Comparison of ENCODE assay signal across 8 cellular contexts in the genomic region with DNA sequence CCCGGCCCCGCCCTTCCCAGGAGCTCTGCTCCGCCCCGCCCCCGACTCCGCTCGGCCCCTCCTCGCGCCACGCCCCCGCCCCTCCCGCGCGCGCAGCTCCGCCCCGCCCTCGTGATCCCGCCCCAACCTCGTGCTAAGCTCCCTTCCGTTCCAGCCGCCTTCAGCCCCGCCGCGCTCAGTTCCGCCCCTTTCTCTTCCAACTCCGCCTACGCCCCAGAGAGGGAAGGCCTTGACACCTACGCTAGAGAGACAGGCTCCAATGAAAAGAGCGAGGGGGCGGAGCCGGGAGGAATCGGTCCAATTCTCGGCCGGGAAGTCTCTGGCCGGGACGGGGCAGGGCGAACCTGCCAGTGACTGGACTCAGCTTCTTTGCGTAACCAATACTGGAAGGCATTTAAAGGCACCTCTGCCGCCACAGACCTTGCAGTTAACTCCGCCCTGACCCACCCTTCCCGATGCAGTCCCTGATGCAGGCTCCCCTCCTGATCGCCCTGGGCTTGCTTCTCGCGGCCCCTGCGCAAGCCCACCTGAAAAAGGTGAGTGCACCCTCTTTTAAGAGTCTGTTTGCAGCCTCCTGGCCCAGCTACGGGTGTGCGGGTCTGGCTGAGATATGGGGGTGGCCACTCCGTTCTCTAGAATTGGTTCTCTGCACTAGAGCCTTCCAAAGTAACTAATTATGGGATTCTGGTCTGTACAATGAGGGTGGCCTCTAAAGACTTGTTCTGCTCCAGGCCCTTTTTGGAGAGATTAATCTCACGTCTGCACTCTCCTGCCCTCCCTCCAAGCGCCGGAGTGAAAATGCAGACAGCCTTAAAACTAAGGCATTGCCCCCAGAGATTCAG. TPM values are rescaled to one million over a fixed set of nuclear protein-coding genes. Genes with fewer than 3 reads are reported as not detected.
A peak's percentile ranks its signal among the peaks of the same experiment; 100 is the strongest.
DNase-seq lines count a peak whose midpoint lies in the region; ATAC-seq, FAIRE-seq and TF ChIP-seq lines count a peak whose summit lies in the region.

Gene GM2A, plus strand, starts transcription at position 424 of the 842 bp plus-strand sequence. Its CDS starts 32 bp downstream, at position 456.

- H2BK12ac ChIP-seq in H1 (ENCODE audit: low read depth, low read length) = peak within 1 kb of the TSS; percentile 46; the same call in 1 of the 2 replicates

- peaks cover 6% of the 10 kb centered on the region; the same call in 1 of the 2 replicates for H3K23me2 ChIP-seq in H1 (ENCODE audit: low read depth, low read length)

- peak within 1 kb of the TSS; percentile 92 for H3K4me3 Mint-ChIP-seq in activated CD8-positive, alpha-beta memory T cell treated with anti-CD3 and anti-CD28 coated beads, Interleukin-2, amount 10 ng/mL, durations not matched to agents 7 days and 5 days
- H3K4me3 Mint-ChIP-seq in memory B cell = peak within 1 kb of the TSS; percentile 99

- H3K27ac ChIP-seq in H1 (ENCODE audit: low read depth, low read length) = peak within 1 kb of the TSS; percentile 51; the same call in 1 of the 2 replicates

- H3K14ac ChIP-seq in H1 (ENCODE audit: insufficient read length) = peak within 1 kb of the TSS; percentile 5

- H3K23ac ChIP-seq in H1 (ENCODE audit: insufficient read length) = no peak within 1 kb of the TSS

- H2BK15ac ChIP-seq in H1 (ENCODE audit: low read length) = no peak within 1 kb of the TSS

- no peak within 1 kb of the TSS for H2BK120ac ChIP-seq in H1 (replicated peaks; ENCODE audit: low read depth, low read length)

- DNase-seq in COR-L47 (lab: John Stamatoyannopoulos, UW) (peak; percentile 97), HUDEP-2 (lab: John Stamatoyannopoulos, UW; ENCODE audit: unreplicated experiment in 76 of 76) (peak; percentile 50 to 100 (median 99)), NT2/D1 (ENCODE audit: low read depth, low spot score) (peak; percentile 97), H1 (ENCODE audit: low read depth in 1 of 2, low spot score in 2 of 2) (peak; percentile 97 to 98), memory B cell (ENCODE audit: low spot score in 2 of 2) (peak; percentile 89 to 97)
- peak; percentile 100 for DNase-seq in activated CD8-positive, alpha-beta memory T cell treated with anti-CD3 and anti-CD28 coated beads, Interleukin-2, amount 10 ng/mL, durations not matched to agents 7 days and 5 days
- DNase-seq in stimulated activated CD8-positive, alpha-beta memory T cell treated with anti-CD3 and anti-CD28 coated beads, Interleukin-12 subunit alpha, Interleukin-12 subunit beta, amount 100 ng/mL, for 24 hours (ENCODE audit: extremely low read depth) = peak; percentile 99

- ATAC-seq in GM21381 (IDR thresholded peaks at IDR 0.05; ENCODE audit: unreplicated experiment) (peak; percentile 85), memory B cell (ENCODE audit: low read depth) (peak; percentile 81)
- ATAC-seq in activated CD8-positive, alpha-beta memory T cell treated with anti-CD3 and anti-CD28 coated beads, Interleukin-2, amount 10 ng/mL, durations not matched to agents 7 days and 5 days = peak; percentile 95

- H3K9me3 Mint-ChIP-seq in activated CD8-positive, alpha-beta memory T cell treated with anti-CD3 and anti-CD28 coated beads, Interleukin-2, amount 10 ng/mL, durations not matched to agents 7 days and 5 days (ENCODE audit: low read depth) = no peaks in the 10 kb centered on the region
- H3K9me3 Mint-ChIP-seq in memory B cell = no peaks in the 10 kb centered on the region

- peak in 1 of 2 experiments; percentile 92; a peak in 2 of 3 replicates for TF ChIP-seq POLR2A in H1 (IDR thresholded peaks at IDR 0.05; ENCODE audit: control extremely low read depth in 1 of 2, low read depth in 2 of 2, low read length in 2 of 2)

- no peaks in the 10 kb centered on the region for H3K27me3 Mint-ChIP-seq in activated CD8-positive, alpha-beta memory T cell treated with anti-CD3 and anti-CD28 coated beads, Interleukin-2, amount 10 ng/mL, durations not matched to agents 7 days and 5 days
- no peaks in the 10 kb centered on the region for H3K27me3 Mint-ChIP-seq in memory B cell

- H3K27me3 ChIP-seq in NT2/D1 (ENCODE audit: insufficient read depth, insufficient read length) (no peaks in the 10 kb centered on the region), H1 (replicated peaks in 1 of 4; ENCODE audit: control insufficient read depth in 3 of 4, extremely low read depth in 1 of 4, insufficient read depth in 3 of 4, low read length in 3 of 4) (no peaks in the 10 kb centered on the region)

- peaks cover 0 to 8% of the 10 kb centered on the region in 2 experiments; a peak in 2 of 4 replicates for H3K79me2 ChIP-seq in H1 (ENCODE audit: control insufficient read depth in 1 of 2, insufficient read depth in 2 of 2, low read length in 2 of 2)

- no peak within 1 kb of the TSS for H2BK20ac ChIP-seq in H1 (ENCODE audit: low read length)

- no peak within 1 kb of the TSS for H2BK5ac ChIP-seq in H1 (ENCODE audit: low read depth, low read length)

- H3K18ac ChIP-seq in H1 (ENCODE audit: extremely low read depth, low read length) = peak within 1 kb of the TSS; percentile 36; the same call in 1 of the 2 replicates

- TF ChIP-seq EP300 in H1 (IDR thresholded peaks at IDR 0.05; ENCODE audit: borderline replicate concordance in 1 of 2, low read depth in 2 of 2, low read length in 2 of 2) = no peak

- POLR2A ChIA-PET in H1 (lab: Charles Lee; ENCODE audit: partially characterized antibody) = interaction anchor here (0.6 to 1.4 kb wide), 13 partner anchors 15 to 518 kb away, joined by 3 to 12 read pairs (median 4); partner anchors contain the start of genes CCDC69, G3BP1 and GPX3

- CTCF ChIA-PET in activated CD8-positive, alpha-beta memory T cell treated with anti-CD3 and anti-CD28 coated beads, Interleukin-2, amount 10 ng/mL, durations not matched to agents 7 days and 5 days (lab: Charles Lee) = interaction anchor here (0.5 to 3.3 kb wide), 22 partner anchors 10 to 552 kb away, joined by 3 to 26 read pairs (median 5); partner anchors contain the start of genes CCDC69, IRGM and RBM22
- CTCF ChIA-PET in H1 (lab: Charles Lee; ENCODE audit: partially characterized antibody) = interaction anchor here (0.6 to 5.1 kb wide), 15 partner anchors 9 to 309 kb away, joined by 3 to 36 read pairs (median 4); partner anchors contain the start of genes CCDC69 and SLC36A1

- no peaks in the 10 kb centered on the region for H3K9me3 ChIP-seq in NT2/D1 (ENCODE audit: insufficient read depth, low read length)
- H3K9me3 ChIP-seq in H1 (ENCODE audit: insufficient read depth in 2 of 2, low read depth in 1 of 2, low read length in 1 of 2) = no peaks in the 10 kb centered on the region

- H3K56ac ChIP-seq in H1 (replicated peaks; ENCODE audit: insufficient read length, low read depth, low read length) = peak within 1 kb of the TSS; percentile 67

- no peak within 1 kb of the TSS for H4K91ac ChIP-seq in H1 (replicated peaks; ENCODE audit: insufficient read length, low read length)

- no peak within 1 kb of the TSS for H4K5ac ChIP-seq in H1 (ENCODE audit: insufficient read length, low read depth, low read length)

- no peak; a peak in 1 of 4 replicates for TF ChIP-seq RAD21 in H1 (IDR thresholded peaks at IDR 0.05 in 1 of 2, conservative IDR thresholded peaks at IDR 0.05 in 1 of 2; ENCODE audit: low read depth in 2 of 2, low read length in 2 of 2)

- WGBS in H1 (ENCODE audit: extremely low coverage in 1 of 2, insufficient coverage in 1 of 2, insufficient read length in 1 of 2, insufficient replicate concordance in 2 of 2, low coverage in 1 of 2, low lambda C conversion rate in 2 of 2, missing lambda C conversion rate in 1 of 2), 2 experiments = 3% methylated on average over 25 of the region's 52 CpGs; no CpG with 5 or more reads in 1 of the 2 experiments

- H2AK5ac ChIP-seq in H1 (ENCODE audit: low read depth, low read length) = no peak within 1 kb of the TSS

- H3K4me3 ChIP-seq in NT2/D1 (ENCODE audit: insufficient read length, low read depth) = peak within 1 kb of the TSS; percentile 82
- H3K4me3 ChIP-seq in H1 (ENCODE audit: extremely low read depth in 1 of 4, insufficient read depth in 2 of 4, low read depth in 3 of 4, low read length in 4 of 4) = peak within 1 kb of the TSS; percentile 72 to 84 (median 74)

- no peaks in the 10 kb centered on the region for H3K79me1 ChIP-seq in H1 (ENCODE audit: low read depth, low read length)

- peak; percentile 60 for FAIRE-seq in H1 (lab: Jason Lieb, UNC)

- H3K4me2 ChIP-seq in H1 (ENCODE audit: insufficient read depth in 1 of 2, low read depth in 2 of 2, low read length in 2 of 2) = peak within 1 kb of the TSS; percentile 85 to 99

- H3K4me1 Mint-ChIP-seq in activated CD8-positive, alpha-beta memory T cell treated with anti-CD3 and anti-CD28 coated beads, Interleukin-2, amount 10 ng/mL, durations not matched to agents 7 days and 5 days = peaks cover 28% of the 10 kb centered on the region
- peaks cover 52% of the 10 kb centered on the region for H3K4me1 Mint-ChIP-seq in memory B cell

- no peak within 1 kb of the TSS for H3K4ac ChIP-seq in H1 (replicated peaks; ENCODE audit: insufficient read length, low read depth, low read length)

- H3K36me3 ChIP-seq in NT2/D1 (ENCODE audit: insufficient read depth, insufficient read length, low read length) (no peaks in the 10 kb centered on the region), H1 (ENCODE audit: control insufficient read depth in 2 of 4, insufficient read depth in 4 of 4, low read length in 3 of 4) (no peaks in the 10 kb centered on the region; a peak in 1 of 8 replicates)

- no peak for TF ChIP-seq CTCF in H1 (IDR thresholded peaks at IDR 0.05; ENCODE audit: control extremely low read depth in 1 of 3, insufficient read depth in 1 of 3, low read depth in 1 of 3, low read length in 3 of 3)

- peak within 1 kb of the TSS; percentile 86 for H2AFZ ChIP-seq in H1 (ENCODE audit: low read length)

- H4K20me1 ChIP-seq in H1 (replicated peaks in 1 of 2; ENCODE audit: control insufficient read depth in 1 of 2, insufficient read depth in 2 of 2, low read length in 2 of 2) = no peaks in the 10 kb centered on the region

- H3K4me1 ChIP-seq in NT2/D1 (ENCODE audit: insufficient read depth, insufficient read length) = peaks cover 4% of the 10 kb centered on the region
- peaks cover 0 to 11% (median 4%) of the 10 kb centered on the region in 4 experiments for H3K4me1 ChIP-seq in H1 (replicated peaks in 1 of 4; ENCODE audit: control insufficient read depth in 3 of 4, insufficient read depth in 4 of 4, low read length in 3 of 4)

- peak within 1 kb of the TSS; percentile 86 for H3K27ac Mint-ChIP-seq in activated CD8-positive, alpha-beta memory T cell treated with anti-CD3 and anti-CD28 coated beads, Interleukin-2, amount 10 ng/mL, durations not matched to agents 7 days and 5 days
- H3K27ac Mint-ChIP-seq in memory B cell = peak within 1 kb of the TSS; percentile 94

- peaks cover 2% of the 10 kb centered on the region for H3K36me3 Mint-ChIP-seq in activated CD8-positive, alpha-beta memory T cell treated with anti-CD3 and anti-CD28 coated beads, Interleukin-2, amount 10 ng/mL, durations not matched to agents 7 days and 5 days
- peaks cover 8% of the 10 kb centered on the region for H3K36me3 Mint-ChIP-seq in memory B cell

- H4K8ac ChIP-seq in H1 (ENCODE audit: extremely low read depth, insufficient read depth, low read length) = 0 out of 2 replicates have a peak within 1 kb of the TSS, but pooled peaks have one; percentile 60

- H3K9ac ChIP-seq in NT2/D1 (ENCODE audit: insufficient read length, low read depth) (peak within 1 kb of the TSS; percentile 66), H1 (replicated peaks in 1 of 4; ENCODE audit: extremely low read depth in 1 of 4, low read depth in 3 of 4, low read length in 3 of 4) (peak within 1 kb of the TSS; percentile 51 to 86 (median 56))

RNA-seq across cellular contexts. Expression of gene GM2A, which starts in this region (rescaled TPM):
- 10 to 100 TPM; 13.4 to 18.7 TPM for total RNA-seq in activated CD8-positive, alpha-beta memory T cell treated with anti-CD3 and anti-CD28 coated beads, Interleukin-2, amount 10 ng/mL, durations not matched to agents 7 days and 5 days
- 30.4 and 32.2 TPM in 2 replicates for total RNA-seq in H1 (2021; fragmentation: NEBNext Ultra II Directional; extraction: Animal tissue kit (Norgen Biotek cat#: 25700))
- 18.5 TPM in 2 replicates for polyA plus RNA-seq in H1 (2011; rRNA removed)
- polyA plus RNA-seq in H1 (2011; cell fraction: cytosol; rRNA removed) = 14.2 TPM
- polyA plus RNA-seq in H1 (2011; cell fraction: nucleus; rRNA removed) = 15.6 TPM
- polyA plus RNA-seq in H1 (2012, experiment 1 of 2) = 21.1 to 25.1 TPM (median 22.7 TPM) in 4 replicates
- polyA plus RNA-seq in H1 (2012, experiment 2 of 2) = 26.6 TPM
- 32.5 TPM for polyA plus RNA-seq in H1 (2013, experiment 1 of 2)
- polyA plus RNA-seq in H1 (2013, experiment 2 of 2) = 42.1 TPM
- 31.3 and 32.5 TPM in 2 replicates for polyA minus RNA-seq in H1 (2011; rRNA and poly(A)+ RNA removed)
- 14.6 TPM for polyA minus RNA-seq in H1 (2011; cell fraction: cytosol; rRNA and poly(A)+ RNA removed)
- 12.3 TPM for polyA minus RNA-seq in H1 (2011; cell fraction: nucleus; rRNA and poly(A)+ RNA removed)

Comparison
In these comparisons a context has a peak if more than half of its experiments do, and no peak if none do; other contexts are left out.
1. Peak in every context shown above with its lines: DNase-seq, ATAC-seq, H3K4me3 ChIP-seq and H3K27ac ChIP-seq.